ENCODE assay signal across 24 cellular contexts in genomic region chr10:127952918-127953317, GRCh38.
"Had no signal": no experiment of that assay in that cellular context is flagged by ENCODE, and none has a peak within 500 bp of the region (broad histone marks: within the 10 kb centered on the region; RNA-seq: fewer than 3 reads in every experiment).

No MANE protein-coding gene starts in this region.

- H3K36me3 ChIP-seq: neural progenitor cell, ovary, right lobe of liver, sigmoid colon, stomach, thoracic aorta, thyroid gland, transverse colon, vagina had no signal

- ATAC-seq: naive thymus-derived CD4-positive, alpha-beta T cell; natural killer cell; psoas muscle; right cardiac atrium; right lobe of liver; stimulated activated effector memory CD8-positive, alpha-beta T cell treated with anti-CD3 and anti-CD28 coated beads, Interleukin-12 subunit alpha, Interleukin-12 subunit beta, amount 100 ng/mL, for 72 hours; stimulated activated naive B cell treated with anti-CD40 and anti-IgM and Interleukin-4, amounts not matched to agents 10 μg/mL and 1 μg/mL and 100 μg/mL, for 72 hours had no signal

- H3K9me3 ChIP-seq: ovary, psoas muscle, right lobe of liver, thoracic aorta, thyroid gland, transverse colon, vagina had no signal

- H3K27ac ChIP-seq: neural progenitor cell, ovary, parathyroid adenoma, psoas muscle, right lobe of liver, sigmoid colon, stomach, thoracic aorta, thyroid gland, transverse colon, vagina had no signal

- H3K4me3 ChIP-seq: neural progenitor cell, ovary, psoas muscle, right lobe of liver, sigmoid colon, stomach, thoracic aorta, thyroid gland, transverse colon, vagina had no signal

- DNase-seq: naive thymus-derived CD4-positive, alpha-beta T cell; natural killer cell; occipital lobe; ovary; posterior cingulate gyrus; psoas muscle; right cardiac atrium; sigmoid colon; small intestine; stimulated activated CD4-positive, alpha-beta T cell treated with anti-CD3 and anti-CD28 coated beads, Interleukin-15, amount 100 ng/mL, for 24 hours; stimulated activated CD4-positive, alpha-beta T cell treated with anti-CD3 and anti-CD28 coated beads, Interleukin-2, amount 100 ng/mL, for 24 hours; stimulated activated CD4-positive, alpha-beta T cell treated with anti-CD3 and anti-CD28 coated beads, Interleukin-2, amount 100 ng/mL, for 48 hours; stimulated activated CD4-positive, alpha-beta T cell treated with anti-CD3 and anti-CD28 coated beads, Interleukin-4, amount 100 ng/mL, for 24 hours; stimulated activated naive B cell treated with anti-CD40 and anti-IgM and Interleukin-4, amounts not matched to agents 10 μg/mL and 1 μg/mL and 100 μg/mL, for 72 hours; stimulated activated naive CD4-positive, alpha-beta T cell treated with Interleukin-2 at 50 U/mL for 16 hours; stomach; thyroid gland; transverse colon had no signal

- H3K4me1 ChIP-seq: parathyroid adenoma, psoas muscle, right lobe of liver, sigmoid colon, stomach, thyroid gland, transverse colon, vagina had no signal

- H3K9ac ChIP-seq: neural progenitor cell, parathyroid adenoma had no signal

- H3K27me3 ChIP-seq: neural progenitor cell, ovary, right lobe of liver, sigmoid colon, stomach, thyroid gland, transverse colon, vagina had no signal
